23 cellular contexts compared by ENCODE assay signal in the genomic region with DNA sequence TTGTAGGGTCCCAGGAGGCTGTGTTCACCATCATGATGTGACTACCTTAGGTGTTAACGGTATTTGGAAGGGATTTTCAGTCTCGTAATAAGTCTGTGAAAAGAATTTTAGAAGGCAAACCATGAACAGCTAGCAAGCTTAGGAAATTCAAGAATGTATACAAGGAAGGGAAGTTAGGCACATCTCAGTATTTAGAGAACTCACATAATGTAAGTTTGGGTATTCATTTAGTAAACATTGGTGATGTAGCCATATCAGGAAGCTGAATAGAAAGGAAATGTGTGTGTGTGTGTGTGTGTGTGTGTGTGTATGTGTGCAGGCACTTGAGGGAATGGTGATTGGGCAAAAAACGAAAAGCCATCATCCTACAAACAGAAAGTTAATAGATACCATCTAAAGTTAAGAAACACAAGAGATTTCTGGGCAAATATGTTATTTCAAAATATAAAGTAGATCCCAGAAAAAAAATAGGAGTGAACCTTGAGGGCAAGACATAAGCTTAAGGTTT.
"Had no signal": no experiment of that assay in that cellular context is flagged by ENCODE, and none has a peak within 500 bp of the region (broad histone marks: within the 10 kb centered on the region; RNA-seq: fewer than 3 reads in every experiment).

No MANE protein-coding gene starts in this region.

- H3K27me3 ChIP-seq: cardiac muscle cell, gastrocnemius medialis, spleen, upper lobe of left lung had no signal

- H3K9me3 Mint-ChIP-seq: activated naive CD4-positive, alpha-beta T cell treated with anti-CD3 and anti-CD28 coated beads, Interleukin-2, amount 50 U/mL, for 72 hours; activated T-cell treated with anti-CD3 and anti-CD28 coated beads, Interleukin-2, amount 50 U/mL, for 4 hours; neural crest cell had no signal

- H3K4me1 Mint-ChIP-seq: endodermal cell, neural crest cell had no signal

- H3K36me3 Mint-ChIP-seq: activated naive CD4-positive, alpha-beta T cell treated with anti-CD3 and anti-CD28 coated beads, Interleukin-2, amount 50 U/mL, for 72 hours; stimulated activated naive B cell treated with anti-CD40 and anti-IgM and Interleukin-4, amounts not matched to agents 10 μg/mL and 1 μg/mL and 100 μg/mL, for 72 hours had no signal

- H3K27ac ChIP-seq: cardiac muscle cell, epithelial cell of prostate, gastrocnemius medialis, spleen, thoracic aorta had no signal

- H3K36me3 ChIP-seq: cardiac muscle cell, gastrocnemius medialis, spleen, thoracic aorta, upper lobe of left lung had no signal

- H3K9me3 ChIP-seq: gastrocnemius medialis, mucosa of descending colon, SK-N-SH, spleen, thoracic aorta, upper lobe of left lung had no signal

- H3K4me3 ChIP-seq: cardiac muscle cell, gastrocnemius medialis, mucosa of descending colon, spleen, thoracic aorta, upper lobe of left lung had no signal

- H3K4me1 ChIP-seq: gastrocnemius medialis, upper lobe of left lung had no signal

- ATAC-seq: activated naive CD4-positive, alpha-beta T cell treated with anti-CD3 and anti-CD28 coated beads, Interleukin-2, amount 50 U/mL, for 72 hours; activated T-cell treated with anti-CD3 and anti-CD28 coated beads, Interleukin-2, amount 50 U/mL, for 4 hours; gastrocnemius medialis; left ventricle myocardium superior; mucosa of descending colon; stimulated activated naive B cell treated with anti-CD40 and anti-IgM and Interleukin-4, amounts not matched to agents 10 μg/mL and 1 μg/mL and 100 μg/mL, for 72 hours had no signal

- DNase-seq: activated CD4-positive, alpha-beta T cell treated with anti-CD3 and anti-CD28 coated beads, Interleukin-2, amount 50 U/mL, for 48 hours; activated CD4-positive, CD25-positive, alpha-beta regulatory T cell treated with anti-CD3 and anti-CD28 coated beads, Interleukin-2, amount 50 U/mL, for 72 hours; activated effector memory CD4-positive, alpha-beta T cell treated with anti-CD3 and anti-CD28 coated beads, Interleukin-2, amount 50 U/mL, for 16 hours; activated T-cell treated with anti-CD3 and anti-CD28 coated beads, Interleukin-2, amount 50 U/mL, for 4 hours; amniotic stem cell; endodermal cell; gastrocnemius medialis; head of caudate nucleus; kidney glomerular epithelial cell; left ventricle myocardium superior; mucosa of descending colon; naive B cell; retina; SK-N-SH; spleen; stimulated activated CD4-positive, alpha-beta T cell treated with anti-CD3 and anti-CD28 coated beads, Interleukin-4, amount 100 ng/mL, for 4 hours; stimulated activated naive B cell treated with anti-CD40 and anti-IgM and Interleukin-4, amounts not matched to agents 10 μg/mL and 1 μg/mL and 100 μg/mL, for 72 hours; upper lobe of left lung had no signal

- H3K27ac Mint-ChIP-seq: endodermal cell; stimulated activated naive B cell treated with anti-CD40 and anti-IgM and Interleukin-4, amounts not matched to agents 10 μg/mL and 1 μg/mL and 100 μg/mL, for 72 hours had no signal

- H3K4me3 Mint-ChIP-seq: activated T-cell treated with anti-CD3 and anti-CD28 coated beads, Interleukin-2, amount 50 U/mL, for 4 hours; endodermal cell; naive B cell; neural crest cell; stimulated activated naive B cell treated with anti-CD40 and anti-IgM and Interleukin-4, amounts not matched to agents 10 μg/mL and 1 μg/mL and 100 μg/mL, for 72 hours had no signal
